Comparison of ENCODE assay signal across 8 cellular contexts in the genomic region with DNA sequence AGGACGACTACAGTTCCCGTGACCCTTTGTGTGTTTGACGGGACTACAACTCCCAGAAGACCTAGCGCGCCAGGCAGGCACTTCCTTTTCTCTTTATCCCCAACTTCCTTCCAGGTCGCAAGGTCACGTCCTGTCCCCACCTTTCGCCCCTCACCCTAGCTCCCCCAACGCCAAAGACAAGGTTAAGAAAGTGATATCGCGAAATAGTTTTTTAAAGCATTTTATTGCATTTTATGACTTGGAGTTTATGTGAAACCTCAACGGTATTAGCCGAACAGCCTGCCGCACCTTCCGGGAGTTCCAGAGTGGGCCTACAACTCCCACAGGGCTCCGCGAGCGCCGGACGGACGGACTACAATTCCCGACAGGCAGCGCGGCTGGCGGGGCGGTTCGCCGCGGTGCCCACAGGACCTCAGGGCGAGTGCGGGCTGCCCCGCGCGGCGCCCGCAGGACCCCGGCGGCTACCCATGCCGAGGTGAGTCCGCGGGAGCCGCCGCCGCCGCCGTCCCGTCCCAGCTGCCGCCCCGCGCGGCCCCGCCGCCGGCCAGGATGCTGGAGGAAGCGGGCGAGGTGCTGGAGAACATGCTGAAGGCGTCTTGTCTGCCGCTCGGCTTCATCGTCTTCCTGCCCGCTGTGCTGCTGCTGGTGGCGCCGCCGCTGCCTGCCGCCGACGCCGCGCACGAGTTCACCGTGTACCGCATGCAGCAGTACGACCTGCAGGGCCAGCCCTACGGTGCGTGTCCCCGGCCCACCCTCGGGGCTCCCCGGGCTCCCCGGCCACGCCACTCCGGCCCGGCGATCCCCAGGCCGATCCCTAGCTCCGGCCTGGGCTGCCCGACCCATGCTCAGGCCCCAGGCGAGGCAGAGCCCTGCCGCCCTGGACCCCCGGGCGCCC. TPM values are rescaled to one million over a fixed set of nuclear protein-coding genes. Genes with fewer than 3 reads are reported as not detected.
A peak's percentile ranks its signal among the peaks of the same experiment; 100 is the strongest.
DNase-seq lines count a peak whose midpoint lies in the region; ATAC-seq and TF ChIP-seq lines count a peak whose summit lies in the region.

A gene with protein sequence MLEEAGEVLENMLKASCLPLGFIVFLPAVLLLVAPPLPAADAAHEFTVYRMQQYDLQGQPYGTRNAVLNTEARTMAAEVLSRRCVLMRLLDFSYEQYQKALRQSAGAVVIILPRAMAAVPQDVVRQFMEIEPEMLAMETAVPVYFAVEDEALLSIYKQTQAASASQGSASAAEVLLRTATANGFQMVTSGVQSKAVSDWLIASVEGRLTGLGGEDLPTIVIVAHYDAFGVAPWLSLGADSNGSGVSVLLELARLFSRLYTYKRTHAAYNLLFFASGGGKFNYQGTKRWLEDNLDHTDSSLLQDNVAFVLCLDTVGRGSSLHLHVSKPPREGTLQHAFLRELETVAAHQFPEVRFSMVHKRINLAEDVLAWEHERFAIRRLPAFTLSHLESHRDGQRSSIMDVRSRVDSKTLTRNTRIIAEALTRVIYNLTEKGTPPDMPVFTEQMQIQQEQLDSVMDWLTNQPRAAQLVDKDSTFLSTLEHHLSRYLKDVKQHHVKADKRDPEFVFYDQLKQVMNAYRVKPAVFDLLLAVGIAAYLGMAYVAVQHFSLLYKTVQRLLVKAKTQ (plus strand): TSS at position 449 of the 895 bp plus-strand sequence. CDS start 101 bp downstream, at position 550.

- H3K36me3 Mint-ChIP-seq in HFFc6 (ENCODE audit: low read depth) = no peaks in the 10 kb centered on the region
- H3K36me3 Mint-ChIP-seq in activated naive CD4-positive, alpha-beta T cell treated with anti-CD3 and anti-CD28 coated beads, Interleukin-2, amount 10 ng/mL, durations not matched to agents 7 days and 5 days = peaks cover 34% of the 10 kb centered on the region

- peak within 1 kb of the TSS; percentile 86 for H3K9ac ChIP-seq in SK-N-MC (ENCODE audit: insufficient read length)

- 0% methylated on average over 9 to 11 of the region's 90 CpGs for WGBS in gastroesophageal sphincter (ENCODE audit: low coverage in 1 of 2), 2 donors

- peak within 1 kb of the TSS; percentile 80 for H3K4me3 ChIP-seq in NB4 (ENCODE audit: low read depth, low read length)
- H3K4me3 ChIP-seq in SK-N-MC = peak within 1 kb of the TSS; percentile 93
- peak within 1 kb of the TSS; percentile 87 to 94 for H3K4me3 ChIP-seq in gastroesophageal sphincter
- peak within 1 kb of the TSS; percentile 72 to 96 for H3K4me3 ChIP-seq in neutrophil (ENCODE audit: low read depth in 1 of 2, low read length in 1 of 2)

- no peaks in the 10 kb centered on the region for H3K9me3 Mint-ChIP-seq in HFFc6
- H3K9me3 Mint-ChIP-seq in activated naive CD4-positive, alpha-beta T cell treated with anti-CD3 and anti-CD28 coated beads, Interleukin-2, amount 10 ng/mL, durations not matched to agents 7 days and 5 days = no peaks in the 10 kb centered on the region

- peak within 1 kb of the TSS; percentile 90 for H3K27ac Mint-ChIP-seq in HFFc6
- peak within 1 kb of the TSS; percentile 95 for H3K27ac Mint-ChIP-seq in activated naive CD4-positive, alpha-beta T cell treated with anti-CD3 and anti-CD28 coated beads, Interleukin-2, amount 10 ng/mL, durations not matched to agents 7 days and 5 days

- no peaks in the 10 kb centered on the region for H3K9me3 ChIP-seq in SK-N-MC (ENCODE audit: low read depth, low read length)
- no peaks in the 10 kb centered on the region for H3K9me3 ChIP-seq in gastroesophageal sphincter
- H3K9me3 ChIP-seq in neutrophil = no peaks in the 10 kb centered on the region

- H3K36me3 ChIP-seq in SK-N-MC (ENCODE audit: insufficient read depth, low read length) (peaks cover 3% of the 10 kb centered on the region; the same call in 1 of the 2 replicates), gastroesophageal sphincter (peaks cover 0 to 10% of the 10 kb centered on the region in 2 donors), neutrophil (peaks cover 41% of the 10 kb centered on the region)

- TF ChIP-seq CTCF in HFFc6 (IDR thresholded peaks at IDR 0.05) = no peak
- no peak for TF ChIP-seq CTCF in NB4 (IDR thresholded peaks at IDR 0.05; ENCODE audit: low read depth, low read length)
- TF ChIP-seq CTCF in gastroesophageal sphincter (IDR thresholded peaks at IDR 0.05) = peak in 2 of 4 experiments; percentile 3 to 13
- TF ChIP-seq CTCF in neutrophil (IDR thresholded peaks at IDR 0.05) = peak; percentile 39

- TF ChIP-seq EP300 in gastroesophageal sphincter (IDR thresholded peaks at IDR 0.05) = no peak

- H3K27me3 ChIP-seq in gastroesophageal sphincter (no peaks in the 10 kb centered on the region), neutrophil (no peaks in the 10 kb centered on the region)

- H3K4me1 Mint-ChIP-seq in HFFc6 (ENCODE audit: low read depth) = peaks cover 21% of the 10 kb centered on the region
- H3K4me1 Mint-ChIP-seq in activated naive CD4-positive, alpha-beta T cell treated with anti-CD3 and anti-CD28 coated beads, Interleukin-2, amount 10 ng/mL, durations not matched to agents 7 days and 5 days = peaks cover 57% of the 10 kb centered on the region

- H3K27me3 Mint-ChIP-seq in HFFc6 (ENCODE audit: insufficient read depth) = peaks cover 2% of the 10 kb centered on the region; the same call in 1 of the 2 replicates
- peaks cover 4% of the 10 kb centered on the region for H3K27me3 Mint-ChIP-seq in activated naive CD4-positive, alpha-beta T cell treated with anti-CD3 and anti-CD28 coated beads, Interleukin-2, amount 10 ng/mL, durations not matched to agents 7 days and 5 days

- peak; percentile 83 for DNase-seq in GF-D8 (lab: John Stamatoyannopoulos, UW)
- peak; percentile 90 for DNase-seq in HFFc6
- DNase-seq in NB4 (ENCODE audit: low read depth) = peak; percentile 91
- peak; percentile 92 for DNase-seq in SK-N-MC (ENCODE audit: low read depth, low spot score)
- peak; percentile 93 for DNase-seq in activated naive CD4-positive, alpha-beta T cell treated with anti-CD3 and anti-CD28 coated beads, Interleukin-2, amount 10 ng/mL, durations not matched to agents 7 days and 5 days
- DNase-seq in substantia nigra (lab: John Stamatoyannopoulos, UW) = peak; percentile 73 to 100 (median 95)

- ATAC-seq in gastroesophageal sphincter = peak; percentile 97

- TF ChIP-seq POLR2A in NB4 (IDR thresholded peaks at IDR 0.05; ENCODE audit: extremely low read depth, insufficient read length) (peak; percentile 31), gastroesophageal sphincter (IDR thresholded peaks at IDR 0.05) (peak; percentile 18 to 68)

- H3K4me3 Mint-ChIP-seq in HFFc6 = peak within 1 kb of the TSS; percentile 99
- peak within 1 kb of the TSS; percentile 90 for H3K4me3 Mint-ChIP-seq in activated naive CD4-positive, alpha-beta T cell treated with anti-CD3 and anti-CD28 coated beads, Interleukin-2, amount 10 ng/mL, durations not matched to agents 7 days and 5 days

- H3K4me1 ChIP-seq in gastroesophageal sphincter (peaks cover 0 to 38% (median 22%) of the 10 kb centered on the region in 3 donors), neutrophil (ENCODE audit: control insufficient read depth in 1 of 2, insufficient read depth in 1 of 2, low read depth in 1 of 2, low read length in 1 of 2) (peaks cover 87 to 95% of the 10 kb centered on the region in 2 experiments)

- CTCF ChIA-PET in activated naive CD4-positive, alpha-beta T cell treated with anti-CD3 and anti-CD28 coated beads, Interleukin-2, amount 10 ng/mL, durations not matched to agents 7 days and 5 days (lab: Charles Lee) = no interaction called here

- H3K27ac ChIP-seq in SK-N-MC = peak within 1 kb of the TSS; percentile 73; the same call in 1 of the 2 replicates
- H3K27ac ChIP-seq in gastroesophageal sphincter = peak within 1 kb of the TSS in 3 of 4 donors; percentile 69 to 93 (median 85)
- H3K27ac ChIP-seq in neutrophil = peak within 1 kb of the TSS; percentile 94
- H3K27ac ChIP-seq in substantia nigra (ENCODE audit: low read depth, low read length, poor library complexity, severe bottlenecking) = peak within 1 kb of the TSS; percentile 97

RNA-seq across cellular contexts. Expression of the gene that starts here (rescaled TPM):
- total RNA-seq in HFFc6 (2021; fragmentation: NEBNext Ultra II Directional; extraction: Animal tissue kit (Norgen Biotek cat#: 25700)) = 100 to 1,000 TPM in 4 of 6 experiments, 10 to 100 TPM in 2; 98.1 to 130 (median 106) TPM
- total RNA-seq in gastroesophageal sphincter = 10 to 100 TPM; 18.0 to 42.3 (median 29.2) TPM

Comparison
In these comparisons a context has a peak if more than half of its experiments do, and no peak if none do; other contexts are left out.
1. Peak in every context shown above with its lines: DNase-seq, ATAC-seq, H3K4me3 ChIP-seq and H3K27ac ChIP-seq.